In the genomic region with DNA sequence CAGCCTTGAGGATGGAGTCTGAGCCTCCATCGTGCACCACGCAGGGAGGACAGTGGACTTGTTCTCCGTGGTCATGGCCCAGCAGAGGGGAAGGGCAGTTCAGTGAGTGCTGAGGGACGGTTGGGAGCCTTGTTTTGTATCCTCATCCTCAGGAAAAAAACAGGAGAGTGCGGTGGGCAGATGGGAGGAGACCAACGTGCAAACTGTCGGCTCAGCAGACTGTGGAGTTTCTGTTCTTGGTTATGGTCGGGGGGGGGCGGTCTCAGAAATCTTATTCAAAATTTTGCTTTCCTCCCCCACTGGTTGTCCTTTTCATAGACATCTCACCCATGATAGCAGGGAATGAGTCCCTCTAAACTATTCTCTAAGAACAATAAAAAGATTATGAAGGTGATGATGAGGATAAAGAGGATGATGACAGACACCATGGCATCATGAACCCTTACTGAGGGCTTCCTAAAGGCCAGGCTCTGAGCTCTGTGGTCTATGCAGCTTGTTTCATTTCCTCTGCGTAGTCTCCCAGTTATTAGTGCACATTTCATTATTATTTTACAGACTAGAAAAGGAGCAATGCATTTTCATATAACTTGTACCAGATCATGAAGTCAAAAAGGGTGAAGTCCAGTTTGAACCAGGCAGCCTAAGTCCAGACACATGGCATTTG, we compare ENCODE assay signal across 11 cellular contexts. TPM values are rescaled to one million over a fixed set of nuclear protein-coding genes. Genes with fewer than 3 reads are reported as not detected.
DNase-seq lines count a peak whose midpoint lies in the region; ATAC-seq, FAIRE-seq and TF ChIP-seq lines count a peak whose summit lies in the region.
"Not testable (repeated sequence)": the region's sequence is repeated elsewhere in the genome, so short reads cannot be mapped to it uniquely, and the experiment has no call there.
"Had no signal": no experiment of that assay in that cellular context is flagged by ENCODE, and none has a peak within 500 bp of the region (broad histone marks: within the 10 kb centered on the region; RNA-seq: fewer than 3 reads in every experiment).

No MANE protein-coding gene starts in this region.

- not testable (repeated sequence) for H3K27ac ChIP-seq in BLaER1; HEK293 (ENCODE audit: extremely low read depth, low read depth, low read length); astrocyte (ENCODE audit: low read depth, low read length); liver (ENCODE audit: low read depth in 1 of 2, low read length in 2 of 2)
- peak overlapping the region; percentile 28 for H3K27ac ChIP-seq in OCI-LY7 (ENCODE audit: low read depth, low read length, poor library complexity, severe bottlenecking)

- H3K4me3 ChIP-seq in BLaER1; HEK293 (ENCODE audit: low read depth, low read length); OCI-LY7 (ENCODE audit: low read depth, low read length, poor library complexity, severe bottlenecking); astrocyte (ENCODE audit: insufficient read depth, low read depth, low read length); liver (ENCODE audit: low read depth in 1 of 3, low read length in 3 of 3): not testable (repeated sequence)

- not testable (repeated sequence) for H3K9me3 ChIP-seq in BLaER1; HEK293 (ENCODE audit: control insufficient read depth, insufficient read depth, low read depth, low read length); OCI-LY7 (ENCODE audit: low read length); astrocyte (ENCODE audit: insufficient read depth, low read depth, low read length); liver (ENCODE audit: control insufficient read depth in 4 of 4, low read length in 3 of 4)

- not testable (repeated sequence) for H3K79me2 ChIP-seq in OCI-LY7 (ENCODE audit: insufficient read depth, low read depth, low read length); astrocyte (ENCODE audit: insufficient read depth, low read length)

- not testable (repeated sequence) for H3K9ac ChIP-seq in BLaER1; astrocyte (ENCODE audit: low read length); liver (ENCODE audit: low read depth in 1 of 2, low read length in 2 of 2)

- H3K36me3 Mint-ChIP-seq in astrocyte (ENCODE audit: low read depth, unreplicated experiment); stimulated activated naive B cell treated with anti-CD40 and anti-IgM and Interleukin-4, amounts not matched to agents 10 μg/mL and 1 μg/mL and 100 μg/mL, for 72 hours: not testable (repeated sequence)

- not testable (repeated sequence) for H3K4me1 Mint-ChIP-seq in astrocyte (ENCODE audit: low read depth, unreplicated experiment)
- peaks cover 15 to 23% of the 10 kb centered on the region in 2 donors for H3K4me1 Mint-ChIP-seq in stimulated activated naive B cell treated with anti-CD40 and anti-IgM and Interleukin-4, amounts not matched to agents 10 μg/mL and 1 μg/mL and 100 μg/mL, for 72 hours

- 78% methylated on average over 10 of the region's 10 CpGs for WGBS in liver

- H3K9me2 ChIP-seq in OCI-LY7 (ENCODE audit: insufficient read depth, low read length): not testable (repeated sequence)

- CTCF ChIA-PET in HEK293 (lab: Yijun Ruan, JAX); OCI-LY7 (lab: Charles Lee; ENCODE audit: unreplicated experiment): not testable (repeated sequence)

- TSS peak; percentile 7 for BruUV-seq in OCI-LY7 (replicated peaks; lab: Mats Ljungman, UMichigan)

- not testable (repeated sequence) for H3K4me1 ChIP-seq in BLaER1; HEK293 (ENCODE audit: control insufficient read depth, insufficient read depth, low read length); OCI-LY7 (ENCODE audit: insufficient read depth, low read length, poor library complexity, severe bottlenecking); astrocyte (ENCODE audit: insufficient read depth, low read length); liver (ENCODE audit: control insufficient read depth in 4 of 4, insufficient read depth in 4 of 4, low read length in 3 of 4)

- H3K9me3 Mint-ChIP-seq in astrocyte (ENCODE audit: unreplicated experiment); stimulated activated naive B cell treated with anti-CD40 and anti-IgM and Interleukin-4, amounts not matched to agents 10 μg/mL and 1 μg/mL and 100 μg/mL, for 72 hours: not testable (repeated sequence)

- FAIRE-seq in GM12891 (lab: Jason Lieb, UNC); astrocyte (lab: Jason Lieb, UNC): not testable (repeated sequence)

- POLR2A ChIA-PET in HEK293 (lab: Yijun Ruan, JAX): interaction anchor here (1.0 kb wide), 1 partner anchor 10 kb away, joined by 3 read pairs; no protein-coding TSS in a partner anchor
- POLR2A ChIA-PET in OCI-LY7 (lab: Charles Lee): not testable (repeated sequence)

- H3K27me3 ChIP-seq in BLaER1: peaks cover 18% of the 10 kb centered on the region; the same call in 1 of the 2 replicates
- H3K27me3 ChIP-seq in astrocyte (ENCODE audit: insufficient read depth, low read length); liver (ENCODE audit: control insufficient read depth in 4 of 4, insufficient read depth in 4 of 4, low read length in 3 of 4): not testable (repeated sequence)

- TF ChIP-seq RAD21 in liver (IDR thresholded peaks at IDR 0.05): not testable (repeated sequence)

- not testable (repeated sequence) for H3K4me3 Mint-ChIP-seq in astrocyte (ENCODE audit: unreplicated experiment)
- peak overlapping the region; percentile 73 to 80 for H3K4me3 Mint-ChIP-seq in stimulated activated naive B cell treated with anti-CD40 and anti-IgM and Interleukin-4, amounts not matched to agents 10 μg/mL and 1 μg/mL and 100 μg/mL, for 72 hours

- intact Hi-C loops in OCI-LY7 (cut with micrococcal nuclease; ENCODE audit: unreplicated experiment): not testable (repeated sequence)

- DNase-seq in GM12891 (ENCODE audit: insufficient read length, low spot score); OCI-LY7 (ENCODE audit: low spot score); astrocyte (ENCODE audit: low read depth): not testable (repeated sequence)
- DNase-seq in MV-4-11 (lab: John Stamatoyannopoulos, UW): peak; percentile 43
- peak; percentile 35 for DNase-seq in stimulated activated naive B cell treated with anti-CD40 and anti-IgM and Interleukin-4, amounts not matched to agents 10 μg/mL and 1 μg/mL and 100 μg/mL, for 72 hours

- not testable (repeated sequence) for H2AFZ ChIP-seq in OCI-LY7 (ENCODE audit: low read length); astrocyte (ENCODE audit: low read depth, low read length)

- H3K27me3 Mint-ChIP-seq in astrocyte (ENCODE audit: low read depth, unreplicated experiment): peaks cover 25% of the 10 kb centered on the region
- peaks cover 12 to 14% of the 10 kb centered on the region in 2 donors for H3K27me3 Mint-ChIP-seq in stimulated activated naive B cell treated with anti-CD40 and anti-IgM and Interleukin-4, amounts not matched to agents 10 μg/mL and 1 μg/mL and 100 μg/mL, for 72 hours

- TF ChIP-seq POLR2A in GM12891 (IDR thresholded peaks at IDR 0.05; ENCODE audit: low read depth, low read length): not testable (repeated sequence)

- not testable (repeated sequence) for TF ChIP-seq CTCF in HEK293 (tag by site-specific recombination; IDR thresholded peaks at IDR 0.05); OCI-LY7 (conservative IDR thresholded peaks at IDR 0.05; ENCODE audit: low read length); astrocyte (IDR thresholded peaks at IDR 0.05; ENCODE audit: insufficient read depth, low read depth, low read length); liver (IDR thresholded peaks at IDR 0.05; ENCODE audit: low read depth, low read length, missing input control)

- peak; percentile 53 to 54 for ATAC-seq in stimulated activated naive B cell treated with anti-CD40 and anti-IgM and Interleukin-4, amounts not matched to agents 10 μg/mL and 1 μg/mL and 100 μg/mL, for 72 hours (replicated peaks)

- not testable (repeated sequence) for H3K27ac Mint-ChIP-seq in astrocyte (ENCODE audit: unreplicated experiment)
- peak overlapping the region; percentile 88 for H3K27ac Mint-ChIP-seq in stimulated activated naive B cell treated with anti-CD40 and anti-IgM and Interleukin-4, amounts not matched to agents 10 μg/mL and 1 μg/mL and 100 μg/mL, for 72 hours

- H3K36me3 ChIP-seq in BLaER1; HEK293 (ENCODE audit: control insufficient read depth in 2 of 2, insufficient read depth in 1 of 2, low read length in 2 of 2); astrocyte (ENCODE audit: insufficient read depth, low read length); liver (ENCODE audit: control insufficient read depth in 4 of 4, insufficient read depth in 3 of 4, low read depth in 1 of 4, low read length in 3 of 4): not testable (repeated sequence)
- H3K36me3 ChIP-seq in OCI-LY7 (ENCODE audit: insufficient read depth, low read length): peaks cover 64% of the 10 kb centered on the region

- H3K4me2 ChIP-seq in BLaER1 (peak overlapping the region; percentile 24; the same call in 1 of the 2 replicates), OCI-LY7 (ENCODE audit: low read length) (0 out of 2 replicates have a peak overlapping the region, but pooled peaks have one; percentile 7), astrocyte (ENCODE audit: low read length) (peak overlapping the region; percentile 22)

- H4K20me1 ChIP-seq in BLaER1; OCI-LY7 (ENCODE audit: insufficient read depth, low read length); astrocyte (ENCODE audit: insufficient read depth, low read length): not testable (repeated sequence)

RNA-seq across cellular contexts. Expression of a gene that starts 25.1 kb away (rescaled TPM):
- not detected for polyA plus RNA-seq in GM12891 (2012; ENCODE audit: low read depth, missing spikeins)
- total RNA-seq in OCI-LY7 (2014; rRNA removed; shearing (Covaris generic)): not detected in 2 replicates
- total RNA-seq in OCI-LY7 (2022): not detected in 2 replicates
- 0.18 TPM in 1 of 2 replicates, not detected in the other for total RNA-seq in astrocyte
- under 1 TPM in 1 of 2 donors, not detected in 1; 0.50 TPM for total RNA-seq in liver
- under 1 TPM; 0.03 to 0.24 TPM for polyA plus RNA-seq in liver
- total RNA-seq: CD4-positive, alpha-beta memory T cell; H9; HepG2 had no signal
- polyA plus RNA-seq: CD4-positive, alpha-beta memory T cell; HepG2 had no signal

RNA-seq across cellular contexts. Expression of a gene that starts 34.8 kb away (rescaled TPM):
- 34.1 TPM for polyA plus RNA-seq in GM12891 (2012; ENCODE audit: low read depth, missing spikeins)
- 53.9 and 65.5 TPM in 2 replicates for total RNA-seq in OCI-LY7 (2014; rRNA removed; shearing (Covaris generic))
- total RNA-seq in OCI-LY7 (2022): 30.7 and 38.0 TPM in 2 replicates
- total RNA-seq in astrocyte: 54.2 and 60.4 TPM in 2 replicates
- total RNA-seq in liver: 10 to 100 TPM; 12.9 to 28.4 TPM
- polyA plus RNA-seq in liver: 10 to 100 TPM; 30.5 to 31.8 TPM

RNA-seq across cellular contexts. Expression of a gene that starts 53.3 kb away (rescaled TPM):
- 22.3 TPM for polyA plus RNA-seq in GM12891 (2012; ENCODE audit: low read depth, missing spikeins)
- 25.3 and 29.3 TPM in 2 replicates for total RNA-seq in OCI-LY7 (2014; rRNA removed; shearing (Covaris generic))
- total RNA-seq in OCI-LY7 (2022): 28.1 and 29.0 TPM in 2 replicates
- total RNA-seq in astrocyte: 1.6 and 2.3 TPM in 2 replicates
- total RNA-seq in liver: 1 to 10 TPM in 1 of 2 donors, under 1 TPM in 1; 0.79 to 3.8 TPM
- 1 to 10 TPM; 3.0 to 5.8 TPM for polyA plus RNA-seq in liver
